ENCODE assay signal across 7 cellular contexts in the genomic region with DNA sequence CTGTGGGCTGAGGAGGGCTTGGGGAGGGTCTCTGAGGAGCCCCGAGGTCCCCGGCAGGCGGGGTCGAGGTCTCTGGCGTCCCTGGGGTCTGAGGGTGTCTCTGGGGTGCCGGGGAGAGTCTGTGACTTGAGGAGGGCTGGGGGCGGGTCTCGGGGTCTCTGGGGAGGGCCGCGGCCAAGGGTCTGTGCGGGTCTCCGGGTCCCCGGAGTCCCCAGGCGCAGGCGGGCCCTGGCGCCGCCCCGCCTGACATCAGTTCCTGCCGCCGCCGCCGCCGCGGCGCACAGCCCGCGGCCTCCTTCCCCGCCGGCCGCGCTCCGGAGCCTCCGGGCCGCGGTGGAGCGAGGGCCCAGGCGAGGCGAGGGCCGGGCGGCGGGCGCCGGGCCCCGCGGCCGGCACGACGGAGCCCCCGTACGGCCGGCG. TPM values are rescaled to one million over a fixed set of nuclear protein-coding genes. Genes with fewer than 3 reads are reported as not detected.
A peak's percentile ranks its signal among the peaks of the same experiment; 100 is the strongest.
DNase-seq lines count a peak whose midpoint lies in the region; ATAC-seq and TF ChIP-seq lines count a peak whose summit lies in the region.

TSS of gene PLEKHM2 (plus strand) at position 279 of the 420 bp plus-strand sequence. CDS start 239 bp downstream, outside the sequence.

- H3K4me3 ChIP-seq in brain microvascular endothelial cell (ENCODE audit: low read depth, low read length) (peak within 1 kb of the TSS; percentile 75), iPS-20b (ENCODE audit: low read length) (peak within 1 kb of the TSS; percentile 81), smooth muscle cell (peak within 1 kb of the TSS; percentile 99)

- 0% methylated on average over 11 of the region's 52 CpGs for WGBS in smooth muscle cell (ENCODE audit: low lambda C conversion rate)

- no peaks in the 10 kb centered on the region for H3K9me3 ChIP-seq in iPS-20b (ENCODE audit: insufficient read depth, low read depth, low read length)
- H3K9me3 ChIP-seq in smooth muscle cell (replicated peaks; ENCODE audit: low read depth): no peaks in the 10 kb centered on the region

- H3K27me3 ChIP-seq in brain microvascular endothelial cell (replicated peaks) (no peaks in the 10 kb centered on the region), iPS-20b (ENCODE audit: insufficient read depth, low read length) (no peaks in the 10 kb centered on the region), smooth muscle cell (ENCODE audit: low read depth) (no peaks in the 10 kb centered on the region)

- peaks cover 46% of the 10 kb centered on the region for H3K79me2 ChIP-seq in smooth muscle cell (ENCODE audit: low read depth)

- H3F3A ChIP-seq in smooth muscle cell (ENCODE audit: low read depth): peaks cover 12% of the 10 kb centered on the region

- in situ Hi-C loops in brain microvascular endothelial cell (cut with HindIII; ENCODE audit: low pct_ligation_motif_present, low sequenced_read_pairs): no loop called here

- DNase-seq in T-helper 22 cell (ENCODE audit: low read depth): peak; percentile 9
- DNase-seq in brain microvascular endothelial cell: no peak
- DNase-seq in smooth muscle cell (lab: John Stamatoyannopoulos, UW; ENCODE audit: unreplicated experiment): no peak

- peaks cover 42% of the 10 kb centered on the region for H4K20me1 ChIP-seq in smooth muscle cell (ENCODE audit: low read depth)

- H3K36me3 ChIP-seq in brain microvascular endothelial cell (replicated peaks) (no peaks in the 10 kb centered on the region), iPS-20b (ENCODE audit: insufficient read depth, low read depth, low read length) (no peaks in the 10 kb centered on the region), smooth muscle cell (ENCODE audit: low read depth) (no peaks in the 10 kb centered on the region)

- H3K9ac ChIP-seq in iPS-20b (ENCODE audit: low read depth, low read length) (peak within 1 kb of the TSS; percentile 91), smooth muscle cell (ENCODE audit: low read depth) (peak within 1 kb of the TSS; percentile 99)

- peak within 1 kb of the TSS; percentile 94 for H3K4me2 ChIP-seq in smooth muscle cell

- H3K27ac ChIP-seq in brain microvascular endothelial cell: peak within 1 kb of the TSS; percentile 91
- no peak within 1 kb of the TSS for H3K27ac ChIP-seq in iPS-20b (ENCODE audit: low read length)
- peak within 1 kb of the TSS; percentile 90 for H3K27ac ChIP-seq in smooth muscle cell (ENCODE audit: low read depth)

- TF ChIP-seq CTCF in brain microvascular endothelial cell (IDR thresholded peaks at IDR 0.05; ENCODE audit: low read depth, low read length, missing control alignments): no peak
- no peak for TF ChIP-seq CTCF in smooth muscle cell (IDR thresholded peaks at IDR 0.05; ENCODE audit: borderline replicate concordance, insufficient read depth, poor library complexity, severe bottlenecking)

- peak; percentile 52 for ATAC-seq in GM18505 (IDR thresholded peaks at IDR 0.05; ENCODE audit: unreplicated experiment)
- ATAC-seq in HG03520 (IDR thresholded peaks at IDR 0.05; ENCODE audit: unreplicated experiment): peak; percentile 46
- ATAC-seq in GM18520 (IDR thresholded peaks at IDR 0.05; ENCODE audit: unreplicated experiment): no peak

- H2AFZ ChIP-seq in smooth muscle cell (ENCODE audit: low read depth): peak within 1 kb of the TSS; percentile 79

- peak; percentile 79 for TF ChIP-seq POLR2A in GM18505 (IDR thresholded peaks at IDR 0.05; ENCODE audit: borderline replicate concordance, extremely low read depth, insufficient read depth, insufficient read length)

- peaks cover 11% of the 10 kb centered on the region; the same call in 1 of the 2 replicates for H3K4me1 ChIP-seq in iPS-20b (ENCODE audit: insufficient read depth, low read length)
- H3K4me1 ChIP-seq in smooth muscle cell (ENCODE audit: low read depth): peaks cover 10% of the 10 kb centered on the region

RNA-seq across cellular contexts. Expression of gene PLEKHM2, which starts in this region (rescaled TPM):
- 29.5 and 39.6 TPM in 2 replicates for total RNA-seq in smooth muscle cell
- polyA plus RNA-seq in smooth muscle cell: 26.5 and 32.0 TPM in 2 replicates
